8 cellular contexts compared by ENCODE assay signal in the genomic region with DNA sequence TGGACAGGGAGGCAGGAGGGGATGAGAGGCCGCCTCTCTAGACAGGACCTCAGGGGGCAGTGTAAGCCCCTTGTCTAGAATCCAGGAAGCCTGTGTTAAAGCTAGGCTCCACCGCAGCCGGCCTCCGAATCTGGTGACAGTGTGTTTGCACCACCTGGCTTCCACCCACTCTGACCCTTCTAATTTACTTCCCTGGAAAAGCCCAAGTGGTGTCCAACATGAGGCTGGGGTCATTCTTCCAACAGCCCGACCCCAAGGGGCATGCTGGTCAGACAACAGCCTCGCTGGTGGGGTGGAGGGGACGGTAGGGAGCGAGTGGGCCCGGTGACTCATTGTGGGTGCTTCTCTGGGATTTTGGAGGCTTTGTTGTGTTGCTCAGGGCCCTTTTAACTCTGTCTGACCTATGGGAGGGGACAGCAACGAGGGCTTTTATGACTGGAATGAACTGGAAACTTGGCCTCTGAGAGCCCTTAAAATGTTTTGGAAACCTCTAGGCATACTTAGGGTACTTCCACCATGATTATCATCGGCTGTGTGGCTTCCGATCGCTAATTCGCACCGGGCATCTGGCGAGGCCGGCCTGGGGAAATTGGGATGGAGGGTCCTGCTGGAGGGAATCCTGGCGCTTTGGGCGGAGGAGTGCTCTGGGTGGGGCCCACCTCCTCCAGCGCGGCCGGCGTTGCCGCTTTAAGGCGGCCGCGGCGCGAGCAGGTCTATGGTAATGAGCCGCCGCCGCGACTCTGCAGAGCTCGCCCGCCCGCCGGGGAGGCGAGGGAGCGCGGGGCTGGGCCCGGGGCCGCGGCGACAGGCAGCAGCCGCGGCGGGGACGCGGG. TPM values are rescaled to one million over a fixed set of nuclear protein-coding genes. Genes with fewer than 3 reads are reported as not detected.
DNase-seq lines count a peak whose midpoint lies in the region; ATAC-seq, FAIRE-seq and TF ChIP-seq lines count a peak whose summit lies in the region.

A gene with protein sequence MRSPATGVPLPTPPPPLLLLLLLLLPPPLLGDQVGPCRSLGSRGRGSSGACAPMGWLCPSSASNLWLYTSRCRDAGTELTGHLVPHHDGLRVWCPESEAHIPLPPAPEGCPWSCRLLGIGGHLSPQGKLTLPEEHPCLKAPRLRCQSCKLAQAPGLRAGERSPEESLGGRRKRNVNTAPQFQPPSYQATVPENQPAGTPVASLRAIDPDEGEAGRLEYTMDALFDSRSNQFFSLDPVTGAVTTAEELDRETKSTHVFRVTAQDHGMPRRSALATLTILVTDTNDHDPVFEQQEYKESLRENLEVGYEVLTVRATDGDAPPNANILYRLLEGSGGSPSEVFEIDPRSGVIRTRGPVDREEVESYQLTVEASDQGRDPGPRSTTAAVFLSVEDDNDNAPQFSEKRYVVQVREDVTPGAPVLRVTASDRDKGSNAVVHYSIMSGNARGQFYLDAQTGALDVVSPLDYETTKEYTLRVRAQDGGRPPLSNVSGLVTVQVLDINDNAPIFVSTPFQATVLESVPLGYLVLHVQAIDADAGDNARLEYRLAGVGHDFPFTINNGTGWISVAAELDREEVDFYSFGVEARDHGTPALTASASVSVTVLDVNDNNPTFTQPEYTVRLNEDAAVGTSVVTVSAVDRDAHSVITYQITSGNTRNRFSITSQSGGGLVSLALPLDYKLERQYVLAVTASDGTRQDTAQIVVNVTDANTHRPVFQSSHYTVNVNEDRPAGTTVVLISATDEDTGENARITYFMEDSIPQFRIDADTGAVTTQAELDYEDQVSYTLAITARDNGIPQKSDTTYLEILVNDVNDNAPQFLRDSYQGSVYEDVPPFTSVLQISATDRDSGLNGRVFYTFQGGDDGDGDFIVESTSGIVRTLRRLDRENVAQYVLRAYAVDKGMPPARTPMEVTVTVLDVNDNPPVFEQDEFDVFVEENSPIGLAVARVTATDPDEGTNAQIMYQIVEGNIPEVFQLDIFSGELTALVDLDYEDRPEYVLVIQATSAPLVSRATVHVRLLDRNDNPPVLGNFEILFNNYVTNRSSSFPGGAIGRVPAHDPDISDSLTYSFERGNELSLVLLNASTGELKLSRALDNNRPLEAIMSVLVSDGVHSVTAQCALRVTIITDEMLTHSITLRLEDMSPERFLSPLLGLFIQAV (N-terminal part only) (plus strand): TSS at position 743 of the 833 bp plus-strand sequence. CDS start 541 bp downstream, outside the sequence.

- H3K4me3 Mint-ChIP-seq in activated naive CD8-positive, alpha-beta T cell treated with anti-CD3 and anti-CD28 coated beads for 36 hours: peak within 1 kb of the TSS; percentile 53

- TF ChIP-seq CTCF in heart left ventricle (IDR thresholded peaks at IDR 0.05): no peak

- no peak for FAIRE-seq in urothelium cell line (lab: Jason Lieb, UNC)

- peak within 1 kb of the TSS; percentile 28 to 85 (median 57) for H3K4me3 ChIP-seq in heart left ventricle

- peaks cover 0 to 25% (median 12%) of the 10 kb centered on the region in 12 donors for H3K4me1 ChIP-seq in heart left ventricle

- no peaks in the 10 kb centered on the region for H3K36me3 ChIP-seq in heart left ventricle

- intact Hi-C loops in heart left ventricle (cut with DNase I): no loop called here
- intact Hi-C loops in posterior cingulate gyrus (cut with DNase I): no loop called here

- ATAC-seq in GM21447 (IDR thresholded peaks at IDR 0.05; ENCODE audit: unreplicated experiment) (peak; percentile 77), heart left ventricle (peak in 3 of 4 donors; percentile 61 to 73 (median 70))

- H3K9me3 ChIP-seq in heart left ventricle: no peaks in the 10 kb centered on the region

- WGBS in heart left ventricle, 4 donors: 13 to 61% (median 16%) methylated on average over 11 to 49 of the region's 49 CpGs

- no peaks in the 10 kb centered on the region for H3K36me3 Mint-ChIP-seq in activated naive CD8-positive, alpha-beta T cell treated with anti-CD3 and anti-CD28 coated beads for 36 hours

- H3K27me3 Mint-ChIP-seq in activated naive CD8-positive, alpha-beta T cell treated with anti-CD3 and anti-CD28 coated beads for 36 hours: peaks cover 4% of the 10 kb centered on the region

- peaks cover 8% of the 10 kb centered on the region for H3K4me1 Mint-ChIP-seq in activated naive CD8-positive, alpha-beta T cell treated with anti-CD3 and anti-CD28 coated beads for 36 hours

- no peak for TF ChIP-seq POLR2A in heart left ventricle (IDR thresholded peaks at IDR 0.05)

- H3K27me3 ChIP-seq in heart left ventricle: peaks cover 0 to 21% (median 0%) of the 10 kb centered on the region in 9 donors

- H3K9me3 Mint-ChIP-seq in activated naive CD8-positive, alpha-beta T cell treated with anti-CD3 and anti-CD28 coated beads for 36 hours: no peaks in the 10 kb centered on the region

- H3K27ac ChIP-seq in heart left ventricle: peak within 1 kb of the TSS in 1 of 12 donors; percentile 28

- DNase-seq in DMS114 treated with DMSO at 0.1 percent for 48 hours (lab: John Stamatoyannopoulos, UW; ENCODE audit: unreplicated experiment) (peak; percentile 46), HuH-7.5 (ENCODE audit: low spot score) (peak; percentile 77), SK-N-DZ (ENCODE audit: low spot score) (peak; percentile 80), heart left ventricle (peak in 4 of 5 donors; percentile 50 to 81 (median 64)), posterior cingulate gyrus (peak in 9 of 10 donors; percentile 50 to 97 (median 76)), urothelium cell line (ENCODE audit: low spot score) (peak; percentile 96)
- peak; percentile 73 for DNase-seq in activated naive CD8-positive, alpha-beta T cell treated with anti-CD3 and anti-CD28 coated beads for 36 hours

- no peak within 1 kb of the TSS for H3K27ac Mint-ChIP-seq in activated naive CD8-positive, alpha-beta T cell treated with anti-CD3 and anti-CD28 coated beads for 36 hours

RNA-seq across cellular contexts. Expression of the gene that starts here (rescaled TPM):
- polyA plus RNA-seq in SK-N-DZ (2014; cell fraction: cytosol; rRNA removed): 13.3 and 16.5 TPM in 2 replicates
- polyA plus RNA-seq in SK-N-DZ (2014; cell fraction: nucleus; rRNA removed): 19.1 and 33.5 TPM in 2 replicates
- total RNA-seq in activated naive CD8-positive, alpha-beta T cell treated with anti-CD3 and anti-CD28 coated beads for 36 hours: 1 to 10 TPM; 2.6 TPM
- 10 to 100 TPM in 1 of 9 donors, 1 to 10 TPM in 8; 2.5 to 11.9 (median 8.6) TPM for total RNA-seq in heart left ventricle
- 1 to 10 TPM; 1.6 to 2.1 TPM for polyA plus RNA-seq in heart left ventricle

Comparison
In these comparisons a context has a peak if more than half of its experiments do, and no peak if none do; other contexts are left out.
1. DNase-seq: peak in every context shown above with its lines; median percentile 96 in urothelium cell line; 80 in SK-N-DZ; 77 in HuH-7.5; 76 in posterior cingulate gyrus; 73 in activated naive CD8-positive, alpha-beta T cell treated with anti-CD3 and anti-CD28 coated beads for 36 hours; 64 in heart left ventricle; 46 in DMS114 treated with DMSO at 0.1 percent for 48 hours.